Comparison of ENCODE assay signal across 18 cellular contexts in genomic region chr5:83313431-83313830, GRCh38.
DNase-seq lines count a peak whose midpoint lies in the region; ATAC-seq and TF ChIP-seq lines count a peak whose summit lies in the region.
"Had no signal": no experiment of that assay in that cellular context is flagged by ENCODE, and none has a peak within 500 bp of the region (broad histone marks: within the 10 kb centered on the region; RNA-seq: fewer than 3 reads in every experiment).

No MANE protein-coding gene starts in this region.

- no peaks in the 10 kb centered on the region for H3K27me3 ChIP-seq in smooth muscle cell (ENCODE audit: low read depth)
- no peaks in the 10 kb centered on the region for H3K27me3 ChIP-seq in ovary
- H3K27me3 ChIP-seq in gastroesophageal sphincter: no peaks in the 10 kb centered on the region
- H3K27me3 ChIP-seq: BE2C, gastrocnemius medialis, right atrium auricular region, testis had no signal

- H3K4me2 ChIP-seq in smooth muscle cell: peak overlapping the region; percentile 56

- no peak overlapping the region for H2AFZ ChIP-seq in smooth muscle cell (ENCODE audit: low read depth)

- H3K4me1 ChIP-seq in smooth muscle cell (ENCODE audit: low read depth) (no peaks in the 10 kb centered on the region), ovary (ENCODE audit: insufficient read depth) (no peaks in the 10 kb centered on the region), gastroesophageal sphincter (no peaks in the 10 kb centered on the region)
- H3K4me1 ChIP-seq: BE2C, gastrocnemius medialis, HAP-1, right atrium auricular region, testis had no signal

- WGBS in smooth muscle cell (ENCODE audit: low lambda C conversion rate): 15% methylated on average over 2 of the region's 2 CpGs
- 53 to 65% (median 54%) methylated on average over 2 of the region's 2 CpGs for WGBS in ovary, 3 donors
- WGBS in gastroesophageal sphincter (ENCODE audit: low coverage in 1 of 2), 2 donors: 55 to 60% methylated on average over 2 of the region's 2 CpGs

- no peaks in the 10 kb centered on the region for H4K20me1 ChIP-seq in smooth muscle cell (ENCODE audit: low read depth)

- H3K9me3 ChIP-seq in smooth muscle cell (replicated peaks; ENCODE audit: low read depth): peaks cover 9% of the 10 kb centered on the region
- H3K9me3 ChIP-seq in ovary: no peaks in the 10 kb centered on the region
- peaks cover 0 to 14% (median 0%) of the 10 kb centered on the region in 3 donors for H3K9me3 ChIP-seq in gastroesophageal sphincter
- H3K9me3 ChIP-seq: BE2C, HAP-1, testis had no signal

- TF ChIP-seq POLR2A in ovary (IDR thresholded peaks at IDR 0.05) (no peak), gastroesophageal sphincter (IDR thresholded peaks at IDR 0.05) (no peak)

- TF ChIP-seq CTCF in smooth muscle cell (IDR thresholded peaks at IDR 0.05; ENCODE audit: borderline replicate concordance, insufficient read depth, poor library complexity, severe bottlenecking): no peak
- no peak for TF ChIP-seq CTCF in ovary (IDR thresholded peaks at IDR 0.05)
- no peak for TF ChIP-seq CTCF in gastroesophageal sphincter (IDR thresholded peaks at IDR 0.05)

- DNase-seq in EL: peak; percentile 66
- peak; percentile 6 for DNase-seq in hepatic stellate cell (ENCODE audit: low spot score)
- DNase-seq in smooth muscle cell (lab: John Stamatoyannopoulos, UW; ENCODE audit: unreplicated experiment): no peak
- no peak for DNase-seq in ovary
- no peak for DNase-seq in activated CD4-positive, CD25-positive, alpha-beta regulatory T cell (lab: John Stamatoyannopoulos, UW)
- DNase-seq: activated CD4-positive, CD25-positive, alpha-beta regulatory T cell treated with anti-CD3 and anti-CD28 coated beads, Interleukin-2, amount 50 U/mL, for 72 hours; activated naive CD4-positive, alpha-beta T cell treated with anti-CD3 and anti-CD28 coated beads, Interleukin-2, amount 50 U/mL, for 16 hours; activated T-cell treated with anti-CD3 and anti-CD28 coated beads, Interleukin-2, amount 50 U/mL, for 4 hours; BE2C; Calu3; gastrocnemius medialis; NCI-H510A treated with DMSO at 0.1 percent for 48 hours; testis had no signal

- H3K9ac ChIP-seq in smooth muscle cell (ENCODE audit: low read depth): no peak overlapping the region

- intact Hi-C loops in ovary (cut with DNase I): no loop called here

- H3K79me2 ChIP-seq in smooth muscle cell (ENCODE audit: low read depth): no peaks in the 10 kb centered on the region

- H3K27ac ChIP-seq in smooth muscle cell (ENCODE audit: low read depth): peak overlapping the region; percentile 37
- H3K27ac ChIP-seq in ovary: no peak overlapping the region
- H3K27ac ChIP-seq in gastroesophageal sphincter: no peak overlapping the region
- H3K27ac ChIP-seq: gastrocnemius medialis, right atrium auricular region, RWPE1, testis had no signal

- ATAC-seq in SK-N-SH treated with all-trans-retinoic acid at 6 μM for 48 hours (peak; percentile 67), gastroesophageal sphincter (no peak)
- ATAC-seq: activated T-cell treated with anti-CD3 and anti-CD28 coated beads, Interleukin-2, amount 50 U/mL, for 4 hours had no signal

- H3K4me3 ChIP-seq in smooth muscle cell (no peak overlapping the region), ovary (no peak overlapping the region), gastroesophageal sphincter (no peak overlapping the region)
- H3K4me3 ChIP-seq: gastrocnemius medialis, HAP-1, right atrium auricular region, testis had no signal

- H3F3A ChIP-seq in smooth muscle cell (ENCODE audit: low read depth): no peaks in the 10 kb centered on the region

- H3K36me3 ChIP-seq in smooth muscle cell (ENCODE audit: low read depth) (no peaks in the 10 kb centered on the region), ovary (no peaks in the 10 kb centered on the region), gastroesophageal sphincter (no peaks in the 10 kb centered on the region)
- H3K36me3 ChIP-seq: BE2C, gastrocnemius medialis, HAP-1, right atrium auricular region had no signal

- TF ChIP-seq EP300 in ovary (IDR thresholded peaks at IDR 0.05) (no peak), gastroesophageal sphincter (IDR thresholded peaks at IDR 0.05) (no peak)

TF ChIP-seq in SK-N-SH treated with all-trans-retinoic acid at 6 μM for 48 hours, 23 proteins besides CTCF, POLR2A, EP300 and RAD21:
- TF ChIP-seq PPARA (CRISPR knock-in tag; IDR thresholded peaks at IDR 0.05; ENCODE audit: borderline replicate concordance) (no peak), TSHZ2 (CRISPR knock-in tag; IDR thresholded peaks at IDR 0.05) (no peak), ZNF8 (CRISPR knock-in tag; IDR thresholded peaks at IDR 0.05) (no peak)

Comparison
In these comparisons a context has a peak if more than half of its experiments do, and no peak if none do; other contexts are left out.
1. DNase-seq: peak in EL (single experiment) and hepatic stellate cell (single experiment); none in smooth muscle cell (single experiment), ovary (0 of 5) and activated CD4-positive, CD25-positive, alpha-beta regulatory T cell (0 of 4).